In the genomic region with DNA sequence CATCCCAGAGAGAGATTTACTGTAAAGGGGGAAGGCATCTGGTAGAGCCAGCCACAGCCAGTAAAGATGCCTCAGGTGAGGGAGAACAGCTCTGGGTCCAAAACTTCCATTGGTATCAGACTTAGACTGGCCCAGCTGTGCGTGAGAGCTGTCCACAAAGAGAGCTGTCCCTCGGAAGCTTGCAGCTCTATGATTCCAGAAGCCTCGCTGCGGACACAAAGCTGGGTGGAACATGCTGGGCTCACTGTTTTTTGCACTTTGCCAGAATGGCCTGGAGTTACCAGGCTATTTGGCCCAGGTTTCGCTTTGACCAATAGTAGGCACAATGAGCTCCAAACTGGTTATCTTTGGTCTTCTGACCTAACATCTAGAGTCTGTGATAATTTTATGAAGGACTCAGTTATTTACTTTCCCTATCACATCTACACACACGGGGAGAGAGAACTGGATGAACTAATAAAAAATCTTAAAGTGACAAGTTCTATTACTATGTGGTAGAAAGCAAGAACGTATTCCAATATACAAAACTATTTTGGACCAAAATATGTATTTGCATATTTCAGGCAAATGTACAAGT, we compare ENCODE assay signal across 20 cellular contexts.
DNase-seq lines count a peak whose midpoint lies in the region; ATAC-seq, FAIRE-seq and TF ChIP-seq lines count a peak whose summit lies in the region.
"Had no signal": no experiment of that assay in that cellular context is flagged by ENCODE, and none has a peak within 500 bp of the region (broad histone marks: within the 10 kb centered on the region; RNA-seq: fewer than 3 reads in every experiment).

No MANE protein-coding gene starts in this region.

- intact Hi-C loops in body of pancreas (cut with DNase I), result no loop called here
- intact Hi-C loops in stomach (cut with DNase I; ENCODE audit: low total_unique reads), result no loop called here
- intact Hi-C loops in spleen (cut with DNase I; ENCODE audit: low total_unique reads), result no loop called here

- H3K36me3 Mint-ChIP-seq in T-cell, result no peaks in the 10 kb centered on the region

- no peaks in the 10 kb centered on the region for H3K36me3 ChIP-seq in body of pancreas (replicated peaks in 1 of 2; ENCODE audit: insufficient read depth in 1 of 2, low read depth in 2 of 2)
- H3K36me3 ChIP-seq in stomach, result no peaks in the 10 kb centered on the region
- no peaks in the 10 kb centered on the region for H3K36me3 ChIP-seq in spleen
- H3K36me3 ChIP-seq: BLaER1 treated with 17β-estradiol and CSF1 and Interleukin-3, amounts not matched to agents 10 nM and 100 nM had no signal

- no peak overlapping the region for H3K27ac Mint-ChIP-seq in T-cell

- POLR2A ChIA-PET in T-cell (lab: Charles Lee), result no interaction called here

- FAIRE-seq in islet of Langerhans (lab: Jason Lieb, UNC), result peak; percentile 41
- FAIRE-seq: GM12891, GM18507 had no signal

- TF ChIP-seq EP300 in stomach (IDR thresholded peaks at IDR 0.05), result no peak

- peak; percentile 48 for DNase-seq in Ammon's horn (ENCODE audit: low spot score)
- DNase-seq in body of pancreas, result peak in 2 of 4 donors; percentile 22 to 38
- DNase-seq in stomach, result peak; percentile 45
- DNase-seq in spleen, result no peak
- DNase-seq in NCI-H1105 (lab: John Stamatoyannopoulos, UW), result no peak
- DNase-seq in T-cell, result no peak
- no peak for DNase-seq in stimulated activated CD4-positive, alpha-beta T cell treated with anti-CD3 and anti-CD28 coated beads, Interleukin-2, amount 100 ng/mL, for 48 hours
- DNase-seq: GF-D8, HCEC 1CT, MV-4-11, NCI-H1436, NCI-H2081, NCI-H510A treated with DMSO at 0.1 percent for 48 hours, Right ventricle myocardium superior had no signal

- H3K27ac ChIP-seq in body of pancreas (no peak overlapping the region), stomach (no peak overlapping the region), spleen (no peak overlapping the region)
- H3K27ac ChIP-seq: BLaER1 treated with 17β-estradiol and CSF1 and Interleukin-3, amounts not matched to agents 10 nM and 100 nM; HL-60 had no signal

- H3K9me3 Mint-ChIP-seq in T-cell, result no peaks in the 10 kb centered on the region

- H3K4me1 Mint-ChIP-seq in T-cell, result no peaks in the 10 kb centered on the region

- H3K4me3 ChIP-seq in body of pancreas (no peak overlapping the region), stomach (no peak overlapping the region), spleen (no peak overlapping the region)
- H3K4me3 ChIP-seq: BLaER1 treated with 17β-estradiol and CSF1 and Interleukin-3, amounts not matched to agents 10 nM and 100 nM had no signal

- H3K9me3 ChIP-seq in body of pancreas (no peaks in the 10 kb centered on the region), stomach (no peaks in the 10 kb centered on the region), spleen (no peaks in the 10 kb centered on the region)
- H3K9me3 ChIP-seq: BLaER1 treated with 17β-estradiol and CSF1 and Interleukin-3, amounts not matched to agents 10 nM and 100 nM had no signal

- TF ChIP-seq POLR2A in body of pancreas (IDR thresholded peaks at IDR 0.05) (no peak), stomach (IDR thresholded peaks at IDR 0.05) (no peak), spleen (IDR thresholded peaks at IDR 0.05) (no peak)

- no peak overlapping the region for H3K4me3 Mint-ChIP-seq in T-cell

- TF ChIP-seq CTCF in body of pancreas (IDR thresholded peaks at IDR 0.05) (no peak), stomach (IDR thresholded peaks at IDR 0.05) (no peak), spleen (IDR thresholded peaks at IDR 0.05 in 8 of 11, conservative IDR thresholded peaks at IDR 0.05 in 3 of 11) (no peak)

- CTCF ChIA-PET in T-cell (lab: Charles Lee), result no interaction called here

- ATAC-seq in body of pancreas (peak; percentile 45), T-cell (replicated peaks in 1 of 4) (no peak)
- ATAC-seq: Panc1 had no signal

- H3K4me1 ChIP-seq in body of pancreas (peaks cover 18% of the 10 kb centered on the region), stomach (peaks cover 8 to 26% (median 18%) of the 10 kb centered on the region in 4 donors), spleen (no peaks in the 10 kb centered on the region)
- H3K4me1 ChIP-seq: BLaER1 treated with 17β-estradiol and CSF1 and Interleukin-3, amounts not matched to agents 10 nM and 100 nM had no signal

- peaks cover 0 to 3% of the 10 kb centered on the region in 2 donors for H3K27me3 Mint-ChIP-seq in T-cell

- H3K27me3 ChIP-seq in body of pancreas, result no peaks in the 10 kb centered on the region
- H3K27me3 ChIP-seq in stomach, result no peaks in the 10 kb centered on the region
- no peaks in the 10 kb centered on the region for H3K27me3 ChIP-seq in spleen (replicated peaks in 1 of 7)
- H3K27me3 ChIP-seq: BLaER1 treated with 17β-estradiol and CSF1 and Interleukin-3, amounts not matched to agents 10 nM and 100 nM had no signal

- WGBS in body of pancreas, 2 donors, result 21 to 25% methylated on average over 4 to 7 of the region's 7 CpGs
- 31 to 51% (median 44%) methylated on average over 7 of the region's 7 CpGs for WGBS in stomach, 5 donors
- WGBS in spleen, 5 donors, result 83 to 93% (median 89%) methylated on average over 7 of the region's 7 CpGs

Comparison
In these comparisons a context has a peak if more than half of its experiments do, and no peak if none do; other contexts are left out.
1. DNase-seq: peak in Ammon's horn (single experiment) and stomach (single experiment); none in spleen (single experiment), NCI-H1105 (single experiment), T-cell (0 of 34) and stimulated activated CD4-positive, alpha-beta T cell treated with anti-CD3 and anti-CD28 coated beads, Interleukin-2, amount 100 ng/mL, for 48 hours (0 of 2).